1 cellular context compared by ENCODE assay signal in the genomic region with DNA sequence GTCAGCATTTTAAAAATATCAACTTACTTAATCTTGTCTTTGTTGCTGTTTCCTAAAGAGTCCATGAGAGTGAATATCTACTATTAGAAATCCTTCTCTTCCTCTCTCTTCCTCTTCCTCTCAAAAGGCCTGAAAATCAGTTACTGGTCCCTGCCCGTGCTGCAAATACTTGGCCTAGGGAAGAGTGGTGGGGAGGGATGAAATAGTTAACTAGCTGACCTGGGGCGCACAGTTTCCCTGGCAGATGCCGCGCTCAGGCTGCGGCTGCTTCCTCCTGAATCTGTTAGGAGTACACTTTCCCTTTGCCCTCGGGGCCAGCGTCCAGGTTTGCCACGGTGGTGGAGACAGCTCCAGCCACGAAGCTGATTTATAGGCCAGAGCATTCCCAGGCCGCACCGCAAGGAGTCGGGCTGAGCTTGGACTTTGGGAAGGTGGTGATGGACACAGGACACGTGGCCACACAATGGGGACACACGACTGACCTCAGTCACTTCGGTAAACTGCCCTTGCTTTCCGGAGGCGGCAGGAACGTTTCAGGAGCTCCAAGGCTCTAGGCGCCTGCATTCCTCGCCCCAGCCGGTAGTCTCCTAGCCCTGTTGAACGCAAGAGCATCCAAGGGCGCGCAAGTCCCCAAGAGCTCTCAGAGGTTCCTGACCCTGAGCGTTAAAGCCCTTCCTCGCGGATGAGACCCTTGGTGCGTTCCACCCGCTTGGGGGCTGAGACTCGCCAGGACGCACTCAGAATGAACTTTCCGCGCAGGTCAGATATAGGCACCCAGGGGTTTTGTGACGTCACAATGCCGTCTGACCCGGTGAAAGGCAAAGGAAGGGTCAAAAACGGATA.
A peak's percentile ranks its signal among the peaks of the same experiment; 100 is the strongest.
TF ChIP-seq lines count a peak whose summit lies in the region.

No MANE protein-coding gene starts in this region.

TF ChIP-seq in GM12878, 131 proteins besides CTCF, POLR2A, EP300 and RAD21:
- TF ChIP-seq, protein P1, sequence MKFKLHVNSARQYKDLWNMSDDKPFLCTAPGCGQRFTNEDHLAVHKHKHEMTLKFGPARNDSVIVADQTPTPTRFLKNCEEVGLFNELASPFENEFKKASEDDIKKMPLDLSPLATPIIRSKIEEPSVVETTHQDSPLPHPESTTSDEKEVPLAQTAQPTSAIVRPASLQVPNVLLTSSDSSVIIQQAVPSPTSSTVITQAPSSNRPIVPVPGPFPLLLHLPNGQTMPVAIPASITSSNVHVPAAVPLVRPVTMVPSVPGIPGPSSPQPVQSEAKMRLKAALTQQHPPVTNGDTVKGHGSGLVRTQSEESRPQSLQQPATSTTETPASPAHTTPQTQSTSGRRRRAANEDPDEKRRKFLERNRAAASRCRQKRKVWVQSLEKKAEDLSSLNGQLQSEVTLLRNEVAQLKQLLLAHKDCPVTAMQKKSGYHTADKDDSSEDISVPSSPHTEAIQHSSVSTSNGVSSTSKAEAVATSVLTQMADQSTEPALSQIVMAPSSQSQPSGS (IDR thresholded peaks at IDR 0.05; ENCODE audit: low read length): no peak
- TF ChIP-seq NBN (IDR thresholded peaks at IDR 0.05): peak; percentile 93
- TF ChIP-seq REST (IDR thresholded peaks at IDR 0.05; ENCODE audit: low read depth, low read length): no peak
- TF ChIP-seq FOXM1 (IDR thresholded peaks at IDR 0.05; ENCODE audit: low read depth, low read length): no peak
- TF ChIP-seq NFIC (IDR thresholded peaks at IDR 0.05; ENCODE audit: low read depth, low read length): no peak
- no peak for TF ChIP-seq PAX8 (IDR thresholded peaks at IDR 0.05)
- TF ChIP-seq STAT1 (conservative IDR thresholded peaks at IDR 0.05): no peak
- no peak for TF ChIP-seq BRCA1 (IDR thresholded peaks at IDR 0.05; ENCODE audit: low read depth, low read length)
- TF ChIP-seq BHLHE40 (IDR thresholded peaks at IDR 0.05; ENCODE audit: borderline replicate concordance in 1 of 2, low read depth in 2 of 2, low read length in 1 of 2): no peak
- TF ChIP-seq POU2F2 (IDR thresholded peaks at IDR 0.05; ENCODE audit: borderline replicate concordance, low read depth, low read length): no peak
- TF ChIP-seq CREM (IDR thresholded peaks at IDR 0.05; ENCODE audit: low read depth): peak; percentile 93
- 0 out of 2 replicates have a peak, but pooled peaks have one; percentile 30 for TF ChIP-seq LARP7 (IDR thresholded peaks at IDR 0.05)
- no peak for TF ChIP-seq MAX (IDR thresholded peaks at IDR 0.05; ENCODE audit: low read depth, low read length)
- TF ChIP-seq MTA3 (IDR thresholded peaks at IDR 0.05; ENCODE audit: borderline replicate concordance, low read length): no peak
- no peak for TF ChIP-seq KAT2A (conservative IDR thresholded peaks at IDR 0.05; ENCODE audit: control insufficient read depth, low read depth, low read length)
- TF ChIP-seq HDAC6 (IDR thresholded peaks at IDR 0.05; ENCODE audit: unreplicated experiment): no peak
- TF ChIP-seq GATAD2B (conservative IDR thresholded peaks at IDR 0.05; ENCODE audit: low read depth): 0 out of 2 replicates have a peak, but pooled peaks have one; percentile 39
- TF ChIP-seq RAD51 (IDR thresholded peaks at IDR 0.05): no peak
- TF ChIP-seq ZNF24 (IDR thresholded peaks at IDR 0.05): no peak
- TF ChIP-seq HCFC1 (IDR thresholded peaks at IDR 0.05; ENCODE audit: low read length): no peak
- TF ChIP-seq NR2F1 (conservative IDR thresholded peaks at IDR 0.05): no peak
- no peak for TF ChIP-seq SUZ12 (IDR thresholded peaks at IDR 0.05; ENCODE audit: unreplicated experiment)
- TF ChIP-seq ATF7 (IDR thresholded peaks at IDR 0.05; ENCODE audit: low read depth): 0 out of 2 replicates have a peak, but pooled peaks have one; percentile 71
- TF ChIP-seq JUNB (IDR thresholded peaks at IDR 0.05): no peak
- TF ChIP-seq CREB1 (IDR thresholded peaks at IDR 0.05; ENCODE audit: low read depth): peak; percentile 72
- 0 out of 2 replicates have a peak, but pooled peaks have one; percentile 28 for TF ChIP-seq NR2C1 (IDR thresholded peaks at IDR 0.05)
- TF ChIP-seq RFX5 (IDR thresholded peaks at IDR 0.05; ENCODE audit: low read depth, low read length): no peak
- peak; percentile 29; the same call in 1 of the 2 replicates for TF ChIP-seq ZBTB33 (IDR thresholded peaks at IDR 0.05)
- TF ChIP-seq MYC (IDR thresholded peaks at IDR 0.05; ENCODE audit: insufficient read depth, insufficient read length, insufficient replicate concordance, low read length, severe bottlenecking): no peak
- TF ChIP-seq SREBF2 (IDR thresholded peaks at IDR 0.05; ENCODE audit: low read length): no peak
- no peak for TF ChIP-seq MYB (IDR thresholded peaks at IDR 0.05; ENCODE audit: borderline replicate concordance, low read depth, low read length)
